14 cellular contexts compared by ENCODE assay signal in genomic region chr14:67602071-67602470, GRCh38.
"Had no signal": no experiment of that assay in that cellular context is flagged by ENCODE, and none has a peak within 500 bp of the region (broad histone marks: within the 10 kb centered on the region; RNA-seq: fewer than 3 reads in every experiment).

No MANE protein-coding gene starts in this region.

- H3K9me3 Mint-ChIP-seq: activated CD8-positive, alpha-beta T cell treated with anti-CD3 and anti-CD28 coated beads for 36 hours; naive thymus-derived CD8-positive, alpha-beta T cell; T-cell had no signal

- H3K9me3 ChIP-seq: breast epithelium, lower lobe of right lung, sigmoid colon had no signal

- H3K36me3 ChIP-seq: breast epithelium, lower lobe of right lung, sigmoid colon had no signal

- H3K4me3 Mint-ChIP-seq: activated CD4-positive, alpha-beta T cell treated with anti-CD3 and anti-CD28 coated beads for 36 hours; activated naive CD8-positive, alpha-beta T cell treated with anti-CD3 and anti-CD28 coated beads for 36 hours had no signal

- H3K4me1 ChIP-seq: breast epithelium had no signal

- H3K27me3 ChIP-seq: breast epithelium, dorsolateral prefrontal cortex, sigmoid colon had no signal

- H3K27ac ChIP-seq: breast epithelium, dorsolateral prefrontal cortex, lower lobe of right lung, sigmoid colon, VCaP had no signal

- H3K27ac Mint-ChIP-seq: activated CD4-positive, alpha-beta T cell treated with anti-CD3 and anti-CD28 coated beads for 36 hours; activated CD8-positive, alpha-beta T cell treated with anti-CD3 and anti-CD28 coated beads for 36 hours; activated naive CD8-positive, alpha-beta T cell treated with anti-CD3 and anti-CD28 coated beads for 36 hours; T-cell had no signal

- DNase-seq: activated CD4-positive, alpha-beta T cell treated with anti-CD3 and anti-CD28 coated beads for 36 hours; activated CD8-positive, alpha-beta T cell treated with anti-CD3 and anti-CD28 coated beads for 36 hours; activated effector memory CD4-positive, alpha-beta T cell treated with Interleukin-2 at 50 U/mL for 16 hours; activated naive CD8-positive, alpha-beta T cell treated with anti-CD3 and anti-CD28 coated beads for 36 hours; dorsolateral prefrontal cortex; hippocampal formation; lower lobe of right lung; naive thymus-derived CD8-positive, alpha-beta T cell; sigmoid colon; stimulated activated CD4-positive, alpha-beta T cell treated with anti-CD3 and anti-CD28 coated beads, Interleukin-2, amount 100 ng/mL, for 24 hours; stimulated activated naive CD8-positive, alpha-beta T cell treated with anti-CD3 and anti-CD28 coated beads, Interleukin-15, Interleukin-2, amounts not matched to agents 100 U/mL and 50 U/mL, for 24 hours; T-cell had no signal

- H3K4me3 ChIP-seq: breast epithelium, dorsolateral prefrontal cortex, lower lobe of right lung, sigmoid colon had no signal

- H3K36me3 Mint-ChIP-seq: activated naive CD8-positive, alpha-beta T cell treated with anti-CD3 and anti-CD28 coated beads for 36 hours; naive thymus-derived CD8-positive, alpha-beta T cell had no signal

- H3K27me3 Mint-ChIP-seq: activated CD4-positive, alpha-beta T cell treated with anti-CD3 and anti-CD28 coated beads for 36 hours; activated CD8-positive, alpha-beta T cell treated with anti-CD3 and anti-CD28 coated beads for 36 hours; activated naive CD8-positive, alpha-beta T cell treated with anti-CD3 and anti-CD28 coated beads for 36 hours; T-cell had no signal

- ATAC-seq: activated CD4-positive, alpha-beta T cell treated with anti-CD3 and anti-CD28 coated beads for 36 hours; activated CD8-positive, alpha-beta T cell treated with anti-CD3 and anti-CD28 coated beads for 36 hours; lower lobe of right lung; naive thymus-derived CD8-positive, alpha-beta T cell; stimulated activated naive CD8-positive, alpha-beta T cell treated with anti-CD3 and anti-CD28 coated beads, Interleukin-15, Interleukin-2, amounts not matched to agents 100 U/mL and 50 U/mL, for 24 hours; T-cell had no signal
